In genomic region chr1:182478238-182478637, GRCh38 we compare ENCODE assay signal across 2 cellular contexts.
A peak's percentile ranks its signal among the peaks of the same experiment; 100 is the strongest.
TF ChIP-seq lines count a peak whose summit lies in the region.

No MANE protein-coding gene starts in this region.

TF ChIP-seq in HepG2, 621 proteins besides CTCF, POLR2A, EP300 and RAD21:
- TF ChIP-seq ZNF619 (CRISPR knock-in tag; IDR thresholded peaks at IDR 0.05): no peak
- no peak for TF ChIP-seq ZNF883 (CRISPR knock-in tag; IDR thresholded peaks at IDR 0.05; ENCODE audit: not compliant biosample characterization)
- peak; percentile 91 for TF ChIP-seq ZNF160 (CRISPR knock-in tag; IDR thresholded peaks at IDR 0.05)
- TF ChIP-seq MTA3 (CRISPR knock-in tag; IDR thresholded peaks at IDR 0.05): no peak
- no peak for TF ChIP-seq MAFF (IDR thresholded peaks at IDR 0.05; ENCODE audit: low read depth, low read length)

TF ChIP-seq in K562, 482 proteins besides CTCF, POLR2A, EP300 and RAD21:
- TF ChIP-seq TAF1 (IDR thresholded peaks at IDR 0.05; ENCODE audit: control insufficient read depth, extremely low read depth, insufficient read depth, low read length, severe bottlenecking) (no peak), MXI1 (IDR thresholded peaks at IDR 0.05; ENCODE audit: low read depth, low read length) (no peak), CBX3 (IDR thresholded peaks at IDR 0.05; ENCODE audit: borderline replicate concordance in 1 of 2, low read length in 2 of 2) (peak in 1 of 2 experiments; percentile 73; a peak in 2 of 3 replicates), LEF1 (IDR thresholded peaks at IDR 0.05) (0 out of 2 replicates have a peak, but pooled peaks have one; percentile 31), MYC (IDR thresholded peaks at IDR 0.05; ENCODE audit: low read depth, low read length) (no peak), MYC (CRISPR knock-in tag; IDR thresholded peaks at IDR 0.05; ENCODE audit: borderline replicate concordance, low read depth) (no peak), PCBP1 (IDR thresholded peaks at IDR 0.05; ENCODE audit: low read depth, low read length, poor library complexity, severe bottlenecking) (no peak), ZNF174 (CRISPR knock-in tag; IDR thresholded peaks at IDR 0.05) (no peak), ZNF280A (IDR thresholded peaks at IDR 0.05; ENCODE audit: low read depth, partially characterized antibody) (peak; percentile 49), ZNF449 (CRISPR knock-in tag; IDR thresholded peaks at IDR 0.05) (no peak), TRIM28 (IDR thresholded peaks at IDR 0.05) (peak; percentile 68; the same call in 1 of the 2 replicates), KLF1 (tag; IDR thresholded peaks at IDR 0.05) (no peak), MLX (CRISPR knock-in tag; conservative IDR thresholded peaks at IDR 0.05) (no peak)
